ENCODE assay signal across 24 cellular contexts in genomic region chr9:130381660-130382059, GRCh38.
A peak's percentile ranks its signal among the peaks of the same experiment; 100 is the strongest.
DNase-seq lines count a peak whose midpoint lies in the region; ATAC-seq, FAIRE-seq and TF ChIP-seq lines count a peak whose summit lies in the region.
"Had no signal": no experiment of that assay in that cellular context is flagged by ENCODE, and none has a peak within 500 bp of the region (broad histone marks: within the 10 kb centered on the region; RNA-seq: fewer than 3 reads in every experiment).

No MANE protein-coding gene starts in this region.

- H3K36me3 ChIP-seq in kidney (ENCODE audit: control insufficient read depth in 1 of 2, insufficient read depth in 2 of 2, low read length in 2 of 2) (no peaks in the 10 kb centered on the region), neuronal stem cell (replicated peaks in 1 of 2; ENCODE audit: control insufficient read depth in 2 of 2, insufficient read depth in 2 of 2, low read length in 2 of 2) (no peaks in the 10 kb centered on the region), gastrocnemius medialis (no peaks in the 10 kb centered on the region)
- H3K36me3 ChIP-seq: BE2C; BLaER1 treated with 17β-estradiol and CSF1 and Interleukin-3, amounts not matched to agents 10 nM and 100 nM had no signal

- H3K4me3 ChIP-seq in kidney (ENCODE audit: low read length in 2 of 2) (no peak overlapping the region), neuronal stem cell (ENCODE audit: low read length in 2 of 2) (no peak overlapping the region), gastrocnemius medialis (no peak overlapping the region)
- H3K4me3 ChIP-seq: A549; BLaER1 treated with 17β-estradiol and CSF1 and Interleukin-3, amounts not matched to agents 10 nM and 100 nM; GM12878; GM23248 had no signal

- no peak for ATAC-seq in gastrocnemius medialis
- no peak for ATAC-seq in HG03139 (IDR thresholded peaks at IDR 0.05; ENCODE audit: unreplicated experiment)
- ATAC-seq: A549, GM12878 had no signal

- H3K27me3 ChIP-seq in neuronal stem cell (ENCODE audit: control insufficient read depth in 3 of 3, insufficient read depth in 3 of 3, low read depth in 1 of 3, low read length in 3 of 3): peaks cover 0 to 50% (median 0%) of the 10 kb centered on the region in 3 experiments
- no peaks in the 10 kb centered on the region for H3K27me3 ChIP-seq in gastrocnemius medialis
- H3K27me3 ChIP-seq: BE2C; BLaER1 treated with 17β-estradiol and CSF1 and Interleukin-3, amounts not matched to agents 10 nM and 100 nM had no signal

- H2AK5ac ChIP-seq in neuronal stem cell (ENCODE audit: low read depth, low read length): peak overlapping the region; percentile 24

- H2BK120ac ChIP-seq in neuronal stem cell (ENCODE audit: low read depth, low read length): no peak overlapping the region

- no peak overlapping the region for H3K18ac ChIP-seq in neuronal stem cell (ENCODE audit: low read length)

- no peak overlapping the region for H4K8ac ChIP-seq in neuronal stem cell (ENCODE audit: low read depth, low read length)

- no peak overlapping the region for H2BK5ac ChIP-seq in neuronal stem cell (ENCODE audit: low read length)

- H3K4me1 ChIP-seq in kidney (ENCODE audit: control insufficient read depth in 1 of 2, insufficient read depth in 1 of 2, low read depth in 1 of 2, low read length in 2 of 2) (peaks cover 0 to 4% of the 10 kb centered on the region in 2 donors), neuronal stem cell (ENCODE audit: control insufficient read depth in 2 of 2, insufficient read depth in 1 of 2, low read depth in 1 of 2, low read length in 2 of 2) (peaks cover 0 to 3% of the 10 kb centered on the region in 2 donors), gastrocnemius medialis (no peaks in the 10 kb centered on the region)
- H3K4me1 ChIP-seq: A549; BE2C; BLaER1 treated with 17β-estradiol and CSF1 and Interleukin-3, amounts not matched to agents 10 nM and 100 nM had no signal

- TF ChIP-seq CTCF in kidney (IDR thresholded peaks at IDR 0.05; ENCODE audit: borderline replicate concordance, extremely low read depth, insufficient read depth) (no peak), gastrocnemius medialis (IDR thresholded peaks at IDR 0.05 in 4 of 5, conservative IDR thresholded peaks at IDR 0.05 in 1 of 5) (no peak)

- WGBS in neuronal stem cell (ENCODE audit: extremely low coverage in 2 of 2, insufficient read length in 2 of 2, insufficient replicate concordance in 1 of 2), 2 donors: no CpG with 5 or more reads among the region's 8 CpGs

- H3K9ac ChIP-seq in kidney (ENCODE audit: low read length in 2 of 2) (no peak overlapping the region), neuronal stem cell (ENCODE audit: low read depth, low read length, poor library complexity) (peak overlapping the region; percentile 71)
- H3K9ac ChIP-seq: BLaER1 treated with 17β-estradiol and CSF1 and Interleukin-3, amounts not matched to agents 10 nM and 100 nM; GM23248 had no signal

- intact Hi-C loops in kidney (cut with DNase I) (no loop called here), gastrocnemius medialis (cut with DNase I; ENCODE audit: low total_unique reads) (no loop called here)

- no peak overlapping the region for H3K4me2 ChIP-seq in neuronal stem cell (ENCODE audit: insufficient read depth, low read length, poor library complexity, severe bottlenecking)
- H3K4me2 ChIP-seq: A549; BLaER1 treated with 17β-estradiol and CSF1 and Interleukin-3, amounts not matched to agents 10 nM and 100 nM had no signal

- no peak overlapping the region for H3K14ac ChIP-seq in neuronal stem cell (ENCODE audit: low read length)

- no peak for FAIRE-seq in kidney (lab: Jason Lieb, UNC)
- FAIRE-seq: A549, D721Med, GM12878, GM19239, H1 had no signal

- no peaks in the 10 kb centered on the region for H3K9me3 ChIP-seq in kidney (ENCODE audit: control insufficient read depth in 1 of 2, low read length in 2 of 2)
- no peaks in the 10 kb centered on the region for H3K9me3 ChIP-seq in neuronal stem cell (replicated peaks in 1 of 2; ENCODE audit: control insufficient read depth in 2 of 2, insufficient read depth in 1 of 2, low read depth in 1 of 2, low read length in 2 of 2)
- H3K9me3 ChIP-seq in gastrocnemius medialis: no peaks in the 10 kb centered on the region
- H3K9me3 ChIP-seq: A549; BE2C; BLaER1 treated with 17β-estradiol and CSF1 and Interleukin-3, amounts not matched to agents 10 nM and 100 nM had no signal

- DNase-seq in RPMI8226: peak; percentile 72
- DNase-seq in kidney: peak; percentile 35
- no peak for DNase-seq in neuronal stem cell (ENCODE audit: low spot score)
- DNase-seq in gastrocnemius medialis: no peak
- no peak for DNase-seq in iPS-NIHi11 (ENCODE audit: low spot score)
- DNase-seq: 8988T; ACHN; AML-193; BE2C; CD4-positive, alpha-beta T cell; CD8-positive, alpha-beta memory T cell; DMS 273 treated with DMSO at 0.1 percent for 48 hours; DMS79; EL; GDM1; GM23248; HCEC 1CT had no signal

- no peak overlapping the region for H4K91ac ChIP-seq in neuronal stem cell (ENCODE audit: low read depth, low read length, poor library complexity)

- TF ChIP-seq POLR2A in gastrocnemius medialis (IDR thresholded peaks at IDR 0.05): no peak

- peak overlapping the region in 1 of 2 donors; percentile 41 for H3K27ac ChIP-seq in kidney (ENCODE audit: low read depth in 2 of 2, low read length in 2 of 2)
- no peak overlapping the region for H3K27ac ChIP-seq in neuronal stem cell (replicated peaks; ENCODE audit: low read length)
- H3K27ac ChIP-seq in gastrocnemius medialis: no peak overlapping the region
- H3K27ac ChIP-seq: A549; BLaER1 treated with 17β-estradiol and CSF1 and Interleukin-3, amounts not matched to agents 10 nM and 100 nM; GM23248 had no signal

- no peak overlapping the region for H2BK12ac ChIP-seq in neuronal stem cell (ENCODE audit: low read length)

- H2BK15ac ChIP-seq in neuronal stem cell (ENCODE audit: low read length): no peak overlapping the region

- peak overlapping the region; percentile 45 for H3K23ac ChIP-seq in neuronal stem cell (ENCODE audit: low read depth, low read length, poor library complexity)

- H2AFZ ChIP-seq in neuronal stem cell (ENCODE audit: low read length): no peak overlapping the region
- H2AFZ ChIP-seq: GM23248 had no signal

- H3K4ac ChIP-seq in neuronal stem cell (ENCODE audit: low read length): no peak overlapping the region

- in situ Hi-C loops in gastrocnemius medialis (cut with MboI; ENCODE audit: low sequenced_read_pairs in 4 of 4): no loop called here

- H3K79me1 ChIP-seq in neuronal stem cell (ENCODE audit: low read depth, low read length): no peaks in the 10 kb centered on the region

Comparison
In these comparisons a context has a peak if more than half of its experiments do, and no peak if none do; other contexts are left out.
1. DNase-seq: peak in RPMI8226 (single experiment) and kidney (single experiment); none in neuronal stem cell (single experiment), gastrocnemius medialis (0 of 2) and iPS-NIHi11 (single experiment).